In genomic region chr4:163271555-163272127, GRCh38 we compare ENCODE assay signal across 26 cellular contexts.
"Had no signal": no experiment of that assay in that cellular context is flagged by ENCODE, and none has a peak within 500 bp of the region (broad histone marks: within the 10 kb centered on the region; RNA-seq: fewer than 3 reads in every experiment).

No MANE protein-coding gene starts in this region.

- DNase-seq: IMR-90; Karpas-422; KG1; MV-4-11; NCI-H1048; NCI-H1105; NCI-H1417; NCI-H1436 treated with DMSO at 0.1 percent for 48 hours; NCI-H1694; NCI-H187 treated with DMSO at 0.1 percent for 48 hours; NCI-H2029 treated with DMSO at 0.1 percent for 48 hours; NCI-H2171; NCI-H226; NCI-H446; NCI-H510A; NCI-H524 treated with DMSO at 0.1 percent for 48 hours; NCI-H69; NCI-H774; NK-92 treated with Interleukin-12 subunit alpha and Interleukin-12 subunit beta, amount 100 ng/mL, for 24 hours; PC-3; SHP77; SK-N-SH; SW 1271 had no signal

- ATAC-seq: HepG2, Panc1, PC-3 had no signal

- H3K9me3 ChIP-seq: SK-N-SH had no signal

- H3K27ac ChIP-seq: RWPE1 had no signal
